1 cellular context compared by ENCODE assay signal in the genomic region with DNA sequence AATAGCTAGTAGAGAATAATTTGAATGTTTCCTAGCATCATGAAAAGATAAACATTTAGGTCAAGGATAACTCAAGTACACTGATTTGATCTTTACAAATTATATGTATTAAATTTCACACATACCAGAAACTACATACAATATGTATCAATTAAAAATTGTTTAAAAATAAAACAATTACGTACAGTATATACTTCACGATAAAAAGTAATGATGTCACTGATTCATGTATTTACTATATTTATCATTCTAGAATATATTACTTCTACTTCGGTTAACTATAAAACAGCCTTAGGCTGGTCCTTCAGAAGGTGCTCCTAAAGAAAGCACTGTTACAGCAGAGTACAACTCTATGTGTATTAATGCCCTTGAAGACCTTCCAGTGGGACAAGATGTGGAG.
TF ChIP-seq lines count a peak whose summit lies in the region.

No MANE protein-coding gene starts in this region.

TF ChIP-seq in HEK293, 187 proteins besides CTCF, POLR2A, EP300 and RAD21 (continued from another document):
- TF ChIP-seq RBAK (tag by site-specific recombination; IDR thresholded peaks at IDR 0.05) (no peak), ZNF114 (tag by site-specific recombination; IDR thresholded peaks at IDR 0.05) (no peak)
